Comparison of ENCODE assay signal across 12 cellular contexts in genomic region chr3:25037049-25037547, GRCh38.
A peak's percentile ranks its signal among the peaks of the same experiment; 100 is the strongest.
DNase-seq lines count a peak whose midpoint lies in the region; ATAC-seq and TF ChIP-seq lines count a peak whose summit lies in the region.
"Had no signal": no experiment of that assay in that cellular context is flagged by ENCODE, and none has a peak within 500 bp of the region (broad histone marks: within the 10 kb centered on the region; RNA-seq: fewer than 3 reads in every experiment).

No MANE protein-coding gene starts in this region.

- H3K4me3 ChIP-seq in adipocyte (ENCODE audit: low read length), result no peak overlapping the region
- no peak overlapping the region for H3K4me3 ChIP-seq in fibroblast of villous mesenchyme (ENCODE audit: low read depth, low read length)
- H3K4me3 ChIP-seq in PC-3 (ENCODE audit: low read length), result no peak overlapping the region

- H3K27me3 ChIP-seq in adipocyte (replicated peaks; ENCODE audit: control insufficient read depth, insufficient read depth, low read length) (no peaks in the 10 kb centered on the region), PC-3 (ENCODE audit: low read length) (no peaks in the 10 kb centered on the region; the same call in 1 of the 2 replicates)

- H3F3A ChIP-seq in PC-3 (ENCODE audit: low read length, unreplicated experiment), result no peaks in the 10 kb centered on the region

- no peaks in the 10 kb centered on the region for H3K79me2 ChIP-seq in PC-3 (ENCODE audit: low read length)

- no peak overlapping the region for H3K4me2 ChIP-seq in PC-3 (ENCODE audit: low read length)

- no peak overlapping the region for H2AFZ ChIP-seq in PC-3 (ENCODE audit: low read length)

- H3K9me2 ChIP-seq in PC-3 (replicated peaks; ENCODE audit: low read length), result no peaks in the 10 kb centered on the region

- H3K27ac ChIP-seq in PC-3 (ENCODE audit: low read length), result no peak overlapping the region

- BruUV-seq in PC-3 (replicated peaks; lab: Mats Ljungman, UMichigan), result no TSS peak

- H3K4me1 ChIP-seq in adipocyte (ENCODE audit: control insufficient read depth, insufficient read depth, low read length) (peaks cover 26% of the 10 kb centered on the region), PC-3 (ENCODE audit: insufficient read depth, low read length) (no peaks in the 10 kb centered on the region)

- H3K9me3 ChIP-seq in adipocyte (ENCODE audit: control insufficient read depth, low read length), result no peaks in the 10 kb centered on the region
- H3K9me3 ChIP-seq in PC-3 (ENCODE audit: low read length), result no peaks in the 10 kb centered on the region

- H3K9ac ChIP-seq in adipocyte (ENCODE audit: low read length) (no peak overlapping the region), PC-3 (ENCODE audit: low read length) (no peak overlapping the region)

- H3K36me3 ChIP-seq in adipocyte (ENCODE audit: control insufficient read depth, insufficient read depth, low read length, severe bottlenecking) (no peaks in the 10 kb centered on the region), PC-3 (ENCODE audit: low read depth, low read length) (no peaks in the 10 kb centered on the region)

- no peaks in the 10 kb centered on the region for H4K20me1 ChIP-seq in PC-3 (ENCODE audit: low read length)

- ATAC-seq in HG03280 (IDR thresholded peaks at IDR 0.05; ENCODE audit: unreplicated experiment) (no peak), PC-3 (no peak)
- ATAC-seq: activated CD4-positive, CD25-positive, alpha-beta regulatory T cell treated with anti-CD3 and anti-CD28 coated beads, Interleukin-2, amount 50 U/mL, for 24 hours had no signal

- TF ChIP-seq CTCF in fibroblast of villous mesenchyme (IDR thresholded peaks at IDR 0.05; ENCODE audit: insufficient read depth, low read depth, low read length) (no peak), PC-3 (conservative IDR thresholded peaks at IDR 0.05; ENCODE audit: low read depth, low read length) (no peak)

- CTCF ChIA-PET in PC-3 (lab: Charles Lee), result no interaction called here

- POLR2A ChIA-PET in PC-3 (lab: Charles Lee; ENCODE audit: unreplicated experiment), result no interaction called here

- intact Hi-C loops in PC-3 (cut with micrococcal nuclease), result no loop called here

- DNase-seq in GM04503 (ENCODE audit: low read depth) (peak; percentile 25), adipocyte (ENCODE audit: low read depth) (peak; percentile 91), fibroblast of villous mesenchyme (ENCODE audit: low read depth) (peak; percentile 56), smooth muscle cell of the brain vasculature (ENCODE audit: low read depth, low spot score) (peak; percentile 39), mesenteric fat pad (ENCODE audit: low spot score) (no peak), PC-3 (no peak)
- DNase-seq: CD8-positive, alpha-beta memory T cell; dermis blood vessel endothelial cell; KBM-7; stimulated activated CD4-positive, alpha-beta T cell treated with anti-CD3 and anti-CD28 coated beads, Interleukin-2, amount 100 ng/mL, for 48 hours had no signal

Comparison
In these comparisons a context has a peak if more than half of its experiments do, and no peak if none do; other contexts are left out.
1. DNase-seq: peak in GM04503 (single experiment), adipocyte (single experiment), fibroblast of villous mesenchyme (single experiment) and smooth muscle cell of the brain vasculature (single experiment); none in mesenteric fat pad (single experiment) and PC-3 (single experiment).